In the genomic region with DNA sequence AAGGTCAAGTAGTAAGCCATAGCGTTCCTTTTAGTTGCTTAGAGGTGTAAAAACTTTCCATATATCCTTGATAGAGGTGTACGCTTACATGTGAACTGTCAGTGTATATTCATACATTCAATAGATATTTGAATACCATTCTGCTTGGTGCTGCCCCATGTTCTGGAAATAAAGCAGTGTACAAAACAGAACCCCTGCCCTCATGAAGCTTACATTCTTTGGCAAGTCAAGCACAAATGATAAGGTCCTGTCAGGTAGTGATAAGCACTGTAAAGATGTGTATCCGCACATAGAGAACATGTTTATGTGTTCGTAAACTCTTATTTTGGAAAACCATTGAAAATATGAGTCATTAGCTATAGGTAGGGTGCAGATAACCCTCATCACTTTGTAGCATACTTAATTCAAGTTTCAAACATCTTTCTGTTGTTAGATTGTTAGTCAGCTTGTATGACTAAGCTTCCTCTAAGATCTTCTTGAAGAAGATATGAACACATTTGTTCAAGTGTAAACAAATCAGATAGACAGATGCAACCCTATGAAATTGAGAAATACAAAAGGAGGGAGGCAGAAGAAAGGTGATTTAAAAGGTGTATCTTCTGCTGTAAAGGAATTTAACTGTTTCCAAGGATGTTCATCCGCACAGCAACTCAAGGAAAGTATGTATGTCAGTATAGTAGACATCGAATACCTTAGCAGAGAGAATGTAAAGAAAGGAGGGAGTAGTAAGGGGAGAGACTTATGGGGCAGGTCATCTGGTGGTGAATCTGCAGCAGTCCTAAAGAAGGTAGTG, we compare ENCODE assay signal across 1 cellular context.
TF ChIP-seq lines count a peak whose summit lies in the region.

No MANE protein-coding gene starts in this region.

TF ChIP-seq in HEK293, 187 proteins besides CTCF, POLR2A, EP300 and RAD21 (continued from another document):
- TF ChIP-seq, protein P1, sequence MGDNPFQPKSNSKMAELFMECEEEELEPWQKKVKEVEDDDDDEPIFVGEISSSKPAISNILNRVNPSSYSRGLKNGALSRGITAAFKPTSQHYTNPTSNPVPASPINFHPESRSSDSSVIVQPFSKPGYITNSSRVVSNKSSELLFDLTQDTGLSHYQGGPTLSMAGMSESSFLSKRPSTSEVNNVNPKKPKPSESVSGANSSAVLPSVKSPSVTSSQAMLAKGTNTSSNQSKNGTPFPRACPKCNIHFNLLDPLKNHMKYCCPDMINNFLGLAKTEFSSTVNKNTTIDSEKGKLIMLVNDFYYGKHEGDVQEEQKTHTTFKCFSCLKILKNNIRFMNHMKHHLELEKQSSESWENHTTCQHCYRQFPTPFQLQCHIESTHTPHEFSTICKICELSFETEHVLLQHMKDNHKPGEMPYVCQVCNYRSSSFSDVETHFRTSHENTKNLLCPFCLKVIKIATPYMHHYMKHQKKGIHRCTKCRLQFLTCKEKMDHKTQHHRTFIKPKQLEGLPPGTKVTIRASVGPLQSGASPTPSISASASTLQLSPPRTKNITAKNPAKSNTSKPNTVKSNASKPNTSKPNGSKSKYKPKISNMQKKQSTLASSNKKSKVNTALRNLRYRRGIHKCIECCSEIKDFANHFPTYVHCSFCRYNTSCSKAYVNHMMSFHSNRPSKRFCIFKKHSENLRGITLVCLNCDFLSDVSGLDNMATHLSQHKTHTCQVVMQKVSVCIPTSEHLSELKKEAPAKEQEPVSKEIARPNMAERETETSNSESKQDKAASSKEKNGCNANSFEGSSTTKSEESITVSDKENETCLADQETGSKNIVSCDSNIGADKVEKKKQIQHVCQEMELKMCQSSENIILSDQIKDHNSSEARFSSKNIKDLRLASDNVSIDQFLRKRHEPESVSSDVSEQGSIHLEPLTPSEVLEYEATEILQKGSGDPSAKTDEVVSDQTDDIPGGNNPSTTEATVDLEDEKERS (tag by site-specific recombination; IDR thresholded peaks at IDR 0.05) = 0 out of 2 replicates have a peak, but pooled peaks have one; percentile 20
- TF ChIP-seq SETDB1 (IDR thresholded peaks at IDR 0.05; ENCODE audit: insufficient read length, low read length) (no peak), ZNF366 (tag by site-specific recombination; conservative IDR thresholded peaks at IDR 0.05) (peak; percentile 87), ZNF19 (tag by site-specific recombination; IDR thresholded peaks at IDR 0.05; ENCODE audit: low read depth) (no peak), ZNF792 (tag by site-specific recombination; IDR thresholded peaks at IDR 0.05) (no peak), ZNF404 (tag by site-specific recombination; IDR thresholded peaks at IDR 0.05) (no peak), MYNN (tag by site-specific recombination; IDR thresholded peaks at IDR 0.05; ENCODE audit: borderline replicate concordance) (0 out of 2 replicates have a peak, but pooled peaks have one; percentile 66), ZXDB (tag by site-specific recombination; IDR thresholded peaks at IDR 0.05) (0 out of 2 replicates have a peak, but pooled peaks have one; percentile 17), PRDM1 (tag by site-specific recombination; IDR thresholded peaks at IDR 0.05) (peak; percentile 71), ZNF324 (tag by site-specific recombination; IDR thresholded peaks at IDR 0.05) (0 out of 2 replicates have a peak, but pooled peaks have one; percentile 35), ZNF121 (tag by site-specific recombination; IDR thresholded peaks at IDR 0.05) (no peak)
- TF ChIP-seq, protein P2, sequence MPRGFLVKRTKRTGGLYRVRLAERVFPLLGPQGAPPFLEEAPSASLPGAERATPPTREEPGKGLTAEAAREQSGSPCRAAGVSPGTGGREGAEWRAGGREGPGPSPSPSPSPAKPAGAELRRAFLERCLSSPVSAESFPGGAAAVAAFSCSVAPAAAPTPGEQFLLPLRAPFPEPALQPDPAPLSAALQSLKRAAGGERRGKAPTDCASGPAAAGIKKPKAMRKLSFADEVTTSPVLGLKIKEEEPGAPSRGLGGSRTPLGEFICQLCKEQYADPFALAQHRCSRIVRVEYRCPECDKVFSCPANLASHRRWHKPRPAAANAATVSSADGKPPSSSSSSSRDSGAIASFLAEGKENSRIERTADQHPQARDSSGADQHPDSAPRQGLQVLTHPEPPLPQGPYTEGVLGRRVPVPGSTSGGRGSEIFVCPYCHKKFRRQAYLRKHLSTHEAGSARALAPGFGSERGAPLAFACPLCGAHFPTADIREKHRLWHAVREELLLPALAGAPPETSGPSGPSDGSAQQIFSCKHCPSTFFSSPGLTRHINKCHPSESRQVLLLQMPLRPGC (tag by site-specific recombination; IDR thresholded peaks at IDR 0.05) = 0 out of 2 replicates have a peak, but pooled peaks have one; percentile 13
